8 cellular contexts compared by ENCODE assay signal in genomic region chr17:58006924-58007780, GRCh38. TPM values are rescaled to one million over a fixed set of nuclear protein-coding genes. Genes with fewer than 3 reads are reported as not detected.
A peak's percentile ranks its signal among the peaks of the same experiment; 100 is the strongest.
DNase-seq lines count a peak whose midpoint lies in the region; ATAC-seq, FAIRE-seq and TF ChIP-seq lines count a peak whose summit lies in the region.

TSS of gene SRSF1 (minus strand) at chr17:58007246. CDS start at chr17:58007137, 109 bp downstream.

- H3K27ac Mint-ChIP-seq in astrocyte (ENCODE audit: unreplicated experiment), result peak within 1 kb of the TSS; percentile 99

- DNase-seq in NCI-H2029 (lab: John Stamatoyannopoulos, UW), result peak; percentile 96
- peak; percentile 95 for DNase-seq in T-helper 22 cell (ENCODE audit: low read depth)
- DNase-seq in astrocyte (ENCODE audit: low read depth), result peak; percentile 96
- peak; percentile 98 for DNase-seq in hepatic stellate cell (ENCODE audit: low spot score)
- DNase-seq in renal cortical epithelial cell (ENCODE audit: low read depth), result peak; percentile 89
- DNase-seq in cortex of kidney (lab: John Stamatoyannopoulos, UW), result no peak

- H3K4me1 ChIP-seq in astrocyte (ENCODE audit: insufficient read depth, low read length), result peaks cover 27% of the 10 kb centered on the region

- H3K36me3 ChIP-seq in astrocyte (ENCODE audit: insufficient read depth, low read length), result peaks cover 31% of the 10 kb centered on the region

- peak within 1 kb of the TSS; percentile 99 for H3K27ac ChIP-seq in astrocyte (ENCODE audit: low read depth, low read length)

- peaks cover 44% of the 10 kb centered on the region for H4K20me1 ChIP-seq in astrocyte (ENCODE audit: insufficient read depth, low read length)

- H3K4me1 Mint-ChIP-seq in astrocyte (ENCODE audit: low read depth, unreplicated experiment), result peaks cover 25% of the 10 kb centered on the region

- no peaks in the 10 kb centered on the region for H3K9me3 ChIP-seq in astrocyte (ENCODE audit: insufficient read depth, low read depth, low read length)

- H3K4me2 ChIP-seq in astrocyte (ENCODE audit: low read length), result peak within 1 kb of the TSS; percentile 93

- H3K79me2 ChIP-seq in astrocyte (ENCODE audit: insufficient read depth, low read length), result peaks cover 53% of the 10 kb centered on the region

- H3K27me3 ChIP-seq in astrocyte (ENCODE audit: insufficient read depth, low read length), result no peaks in the 10 kb centered on the region

- no peaks in the 10 kb centered on the region for H3K9me3 Mint-ChIP-seq in astrocyte (ENCODE audit: unreplicated experiment)

- no peaks in the 10 kb centered on the region for H3K27me3 Mint-ChIP-seq in astrocyte (ENCODE audit: low read depth, unreplicated experiment)

- TF ChIP-seq CTCF in astrocyte (IDR thresholded peaks at IDR 0.05; ENCODE audit: insufficient read depth, low read depth, low read length), result no peak

- FAIRE-seq in astrocyte (lab: Jason Lieb, UNC), result no peak

- H3K9ac ChIP-seq in astrocyte (ENCODE audit: low read length), result peak within 1 kb of the TSS; percentile 100

- peak; percentile 97 for TF ChIP-seq POLR2A in GM18505 (IDR thresholded peaks at IDR 0.05; ENCODE audit: borderline replicate concordance, extremely low read depth, insufficient read depth, insufficient read length)

- peak within 1 kb of the TSS; percentile 100 for H3K4me3 Mint-ChIP-seq in astrocyte (ENCODE audit: unreplicated experiment)

- peaks cover 19% of the 10 kb centered on the region for H3K36me3 Mint-ChIP-seq in astrocyte (ENCODE audit: low read depth, unreplicated experiment)

- peak within 1 kb of the TSS; percentile 93 for H2AFZ ChIP-seq in astrocyte (ENCODE audit: low read depth, low read length)

- ATAC-seq in GM18505 (IDR thresholded peaks at IDR 0.05; ENCODE audit: unreplicated experiment) (peak; percentile 90), HG02973 (IDR thresholded peaks at IDR 0.05; ENCODE audit: unreplicated experiment) (peak; percentile 86)

- H3K4me3 ChIP-seq in astrocyte (ENCODE audit: insufficient read depth, low read depth, low read length), result peak within 1 kb of the TSS; percentile 100

RNA-seq across cellular contexts. Expression of gene SRSF1, which starts in this region (rescaled TPM):
- 170 and 196 TPM in 2 replicates for total RNA-seq in astrocyte
- total RNA-seq in renal cortical epithelial cell, result 348 and 471 TPM in 2 replicates
